Comparison of ENCODE assay signal across 39 cellular contexts in the genomic region with DNA sequence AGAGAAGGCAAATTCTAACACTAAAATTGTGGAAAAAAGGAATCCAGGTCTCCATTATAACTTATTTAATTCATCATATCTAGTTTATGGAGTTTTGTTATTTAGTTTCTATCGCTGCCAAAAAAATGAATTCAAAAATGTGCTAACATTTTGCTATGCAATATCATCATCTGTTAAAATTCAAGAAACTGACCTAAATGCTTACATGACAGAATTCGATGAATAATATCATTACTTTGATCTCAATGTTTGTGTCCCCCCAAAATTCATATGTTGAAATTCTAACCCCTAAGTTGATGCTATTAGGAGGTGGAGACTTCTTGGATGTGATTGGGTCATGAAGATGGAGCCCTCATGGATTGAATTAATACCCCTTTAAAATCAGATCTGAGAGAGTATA.
"Had no signal": no experiment of that assay in that cellular context is flagged by ENCODE, and none has a peak within 500 bp of the region (broad histone marks: within the 10 kb centered on the region; RNA-seq: fewer than 3 reads in every experiment).

No MANE protein-coding gene starts in this region.

- FAIRE-seq: astrocyte, bronchial epithelial cell had no signal

- H3K4me3 ChIP-seq: adrenal gland, ascending aorta, body of pancreas, breast epithelium, cardiac muscle cell had no signal

- H3K27ac Mint-ChIP-seq: activated naive CD4-positive, alpha-beta T cell treated with anti-CD3 and anti-CD28 coated beads for 36 hours; activated naive CD4-positive, alpha-beta T cell treated with anti-CD3 and anti-CD28 coated beads, Interleukin-2, amount 10 ng/mL, durations not matched to agents 7 days and 5 days; activated naive CD4-positive, alpha-beta T cell treated with anti-CD3 and anti-CD28 coated beads, Interleukin-2, amount 50 U/mL, for 24 hours; activated naive CD4-positive, alpha-beta T cell treated with anti-CD3 and anti-CD28 coated beads, Interleukin-2, amount 50 U/mL, for 72 hours; activated naive CD8-positive, alpha-beta T cell; activated naive CD8-positive, alpha-beta T cell treated with anti-CD3 and anti-CD28 coated beads for 36 hours; activated naive CD8-positive, alpha-beta T cell treated with anti-CD3 and anti-CD28 coated beads, Interleukin-2, amount 10 ng/mL, durations not matched to agents 7 days and 5 days; activated naive CD8-positive, alpha-beta T cell treated with anti-CD3 and anti-CD28 coated beads, Interleukin-2, amount 50 U/mL, for 24 hours; activated T-cell treated with anti-CD3 and anti-CD28 coated beads, Interleukin-2, amount 50 U/mL, for 24 hours; activated T-cell treated with anti-CD3 and anti-CD28 coated beads, Interleukin-2, amount 50 U/mL, for 72 hours; activated T-helper 1 cell treated with anti-CD3 and anti-CD28 coated beads, Interleukin-12 subunit alpha, Interleukin-12 subunit beta, Interleukin-2, Interleukin-4 antibody, amounts not matched to agents 30 ng/mL and 10 ng/mL and 1 ng/mL, durations not matched to agents 14 hours and 24 hours and 36 hours; activated T-helper 17 cell treated with anti-CD3 and anti-CD28 coated beads, Interleukin-2, amount 50 U/mL, for 72 hours; activated T-helper 2 cell treated with anti-CD3 and anti-CD28 coated beads, Interferon-gamma antibody, Interleukin-2, Interleukin-4, amounts not matched to agents 10 μg/mL and 5 μg/mL and 100 μg/mL, durations not matched to agents 14 hours and 24 hours and 36 hours; brain had no signal

- H3K36me3 ChIP-seq: adrenal gland, ascending aorta, brain microvascular endothelial cell, cardiac muscle cell had no signal

- H3K27ac ChIP-seq: adrenal gland, ascending aorta, body of pancreas, brain microvascular endothelial cell, breast epithelium, cardiac muscle cell had no signal

- H3K9me3 ChIP-seq: ascending aorta, body of pancreas, breast epithelium had no signal

- H3K4me3 Mint-ChIP-seq: activated naive CD4-positive, alpha-beta T cell treated with anti-CD3 and anti-CD28 coated beads for 36 hours; activated naive CD4-positive, alpha-beta T cell treated with anti-CD3 and anti-CD28 coated beads, Interleukin-2, amount 10 ng/mL, durations not matched to agents 7 days and 5 days; activated naive CD4-positive, alpha-beta T cell treated with anti-CD3 and anti-CD28 coated beads, Interleukin-2, amount 50 U/mL, for 24 hours; activated naive CD8-positive, alpha-beta T cell; activated naive CD8-positive, alpha-beta T cell treated with anti-CD3 and anti-CD28 coated beads for 36 hours; activated naive CD8-positive, alpha-beta T cell treated with anti-CD3 and anti-CD28 coated beads, Interleukin-2, amount 10 ng/mL, durations not matched to agents 7 days and 5 days; activated naive CD8-positive, alpha-beta T cell treated with anti-CD3 and anti-CD28 coated beads, Interleukin-2, amount 50 U/mL, for 24 hours; activated T-cell treated with anti-CD3 and anti-CD28 coated beads, Interleukin-2, amount 50 U/mL, for 24 hours; activated T-cell treated with anti-CD3 and anti-CD28 coated beads, Interleukin-2, amount 50 U/mL, for 4 hours; activated T-cell treated with anti-CD3 and anti-CD28 coated beads, Interleukin-2, amount 50 U/mL, for 72 hours; activated T-helper 1 cell treated with anti-CD3 and anti-CD28 coated beads, Interleukin-12 subunit alpha, Interleukin-12 subunit beta, Interleukin-2, Interleukin-4 antibody, amounts not matched to agents 30 ng/mL and 10 ng/mL and 1 ng/mL, durations not matched to agents 14 hours and 24 hours and 36 hours; activated T-helper 17 cell treated with anti-CD3 and anti-CD28 coated beads, Interleukin-2, amount 50 U/mL, for 72 hours; brain; central memory CD8-positive, alpha-beta T cell had no signal

- DNase-seq: activated effector memory CD4-positive, alpha-beta T cell treated with anti-CD3 and anti-CD28 coated beads, Interleukin-2, amount 50 U/mL, for 16 hours; activated effector memory CD4-positive, alpha-beta T cell treated with Interleukin-2 at 50 U/mL for 16 hours; activated gamma-delta T cell; activated gamma-delta T cell treated with Interleukin-2 at 50 U/mL for 16 hours; activated naive CD4-positive, alpha-beta T cell; activated naive CD4-positive, alpha-beta T cell treated with anti-CD3 and anti-CD28 coated beads for 36 hours; activated naive CD4-positive, alpha-beta T cell treated with anti-CD3 and anti-CD28 coated beads, Interleukin-2, amount 10 ng/mL, durations not matched to agents 7 days and 5 days; activated naive CD4-positive, alpha-beta T cell treated with anti-CD3 and anti-CD28 coated beads, Interleukin-2, amount 50 U/mL, for 16 hours; activated naive CD4-positive, alpha-beta T cell treated with Interleukin-2 at 50 U/mL for 16 hours; activated naive CD8-positive, alpha-beta T cell treated with anti-CD3 and anti-CD28 coated beads for 36 hours; activated naive CD8-positive, alpha-beta T cell treated with anti-CD3 and anti-CD28 coated beads, Interleukin-2, amount 10 ng/mL, durations not matched to agents 7 days and 5 days; activated naive CD8-positive, alpha-beta T cell treated with anti-CD3 and anti-CD28 coated beads, Interleukin-2, amount 50 U/mL, for 24 hours; activated T-cell treated with anti-CD3 and anti-CD28 coated beads, Interleukin-2, amount 50 U/mL, for 24 hours; activated T-cell treated with anti-CD3 and anti-CD28 coated beads, Interleukin-2, amount 50 U/mL, for 4 hours; activated T-cell treated with anti-CD3 and anti-CD28 coated beads, Interleukin-2, amount 50 U/mL, for 48 hours; activated T-cell treated with anti-CD3 and anti-CD28 coated beads, Interleukin-2, amount 50 U/mL, for 72 hours; adrenal gland; amniotic stem cell; amygdala; anterior cingulate cortex; aorta; body of pancreas; brain microvascular endothelial cell; caudate nucleus; central memory CD4-positive, alpha-beta T cell; cerebellar nuclear complex had no signal

- ATAC-seq: activated naive CD4-positive, alpha-beta T cell treated with anti-CD3 and anti-CD28 coated beads, Interleukin-2, amount 50 U/mL, for 72 hours; activated naive CD8-positive, alpha-beta T cell treated with anti-CD3 and anti-CD28 coated beads, Interleukin-2, amount 50 U/mL, for 24 hours; activated T-cell treated with anti-CD3 and anti-CD28 coated beads, Interleukin-2, amount 50 U/mL, for 4 hours; activated T-cell treated with anti-CD3 and anti-CD28 coated beads, Interleukin-2, amount 50 U/mL, for 72 hours; activated T-helper 17 cell treated with anti-CD3 and anti-CD28 coated beads, Interleukin-2, amount 50 U/mL, for 72 hours; body of pancreas had no signal

- H3K27me3 Mint-ChIP-seq: activated naive CD4-positive, alpha-beta T cell treated with anti-CD3 and anti-CD28 coated beads, Interleukin-2, amount 10 ng/mL, durations not matched to agents 7 days and 5 days; activated naive CD4-positive, alpha-beta T cell treated with anti-CD3 and anti-CD28 coated beads, Interleukin-2, amount 50 U/mL, for 24 hours; activated naive CD8-positive, alpha-beta T cell; activated naive CD8-positive, alpha-beta T cell treated with anti-CD3 and anti-CD28 coated beads for 36 hours; activated naive CD8-positive, alpha-beta T cell treated with anti-CD3 and anti-CD28 coated beads, Interleukin-2, amount 10 ng/mL, durations not matched to agents 7 days and 5 days; activated naive CD8-positive, alpha-beta T cell treated with anti-CD3 and anti-CD28 coated beads, Interleukin-2, amount 50 U/mL, for 24 hours; activated T-cell treated with anti-CD3 and anti-CD28 coated beads, Interleukin-2, amount 50 U/mL, for 24 hours; activated T-helper 17 cell treated with anti-CD3 and anti-CD28 coated beads, Interleukin-2, amount 50 U/mL, for 72 hours; brain; central memory CD8-positive, alpha-beta T cell had no signal

- H3K27me3 ChIP-seq: adrenal gland, ascending aorta, body of pancreas, brain microvascular endothelial cell, breast epithelium, cardiac muscle cell had no signal

- H3K4me1 Mint-ChIP-seq: activated naive CD4-positive, alpha-beta T cell treated with anti-CD3 and anti-CD28 coated beads, Interleukin-2, amount 10 ng/mL, durations not matched to agents 7 days and 5 days; activated naive CD4-positive, alpha-beta T cell treated with anti-CD3 and anti-CD28 coated beads, Interleukin-2, amount 50 U/mL, for 24 hours; activated naive CD8-positive, alpha-beta T cell treated with anti-CD3 and anti-CD28 coated beads for 36 hours; activated naive CD8-positive, alpha-beta T cell treated with anti-CD3 and anti-CD28 coated beads, Interleukin-2, amount 10 ng/mL, durations not matched to agents 7 days and 5 days; activated naive CD8-positive, alpha-beta T cell treated with anti-CD3 and anti-CD28 coated beads, Interleukin-2, amount 50 U/mL, for 24 hours; activated T-helper 17 cell treated with anti-CD3 and anti-CD28 coated beads, Interleukin-2, amount 50 U/mL, for 72 hours; brain; central memory CD8-positive, alpha-beta T cell had no signal

- H3K36me3 Mint-ChIP-seq: activated naive CD4-positive, alpha-beta T cell treated with anti-CD3 and anti-CD28 coated beads, Interleukin-2, amount 10 ng/mL, durations not matched to agents 7 days and 5 days; activated naive CD4-positive, alpha-beta T cell treated with anti-CD3 and anti-CD28 coated beads, Interleukin-2, amount 50 U/mL, for 24 hours; activated naive CD4-positive, alpha-beta T cell treated with anti-CD3 and anti-CD28 coated beads, Interleukin-2, amount 50 U/mL, for 72 hours; activated naive CD8-positive, alpha-beta T cell; activated naive CD8-positive, alpha-beta T cell treated with anti-CD3 and anti-CD28 coated beads for 36 hours; activated naive CD8-positive, alpha-beta T cell treated with anti-CD3 and anti-CD28 coated beads, Interleukin-2, amount 10 ng/mL, durations not matched to agents 7 days and 5 days; brain had no signal

- H3K4me1 ChIP-seq: adrenal gland, ascending aorta, body of pancreas, breast epithelium had no signal
